ENCODE assay signal across 1 cellular context in genomic region chr6:114064862-114065261, GRCh38.
TF ChIP-seq lines count a peak whose summit lies in the region.

No MANE protein-coding gene starts in this region.

TF ChIP-seq in GM12878, 131 proteins besides CTCF, POLR2A, EP300 and RAD21 (continued from another document):
- TF ChIP-seq ZBTB40 (IDR thresholded peaks at IDR 0.05; ENCODE audit: borderline replicate concordance): no peak
- TF ChIP-seq HDAC2 (IDR thresholded peaks at IDR 0.05): no peak
- TF ChIP-seq FOS (IDR thresholded peaks at IDR 0.05; ENCODE audit: borderline replicate concordance, extremely low read depth, insufficient read length): no peak
- 0 out of 2 replicates have a peak, but pooled peaks have one; percentile 10 for TF ChIP-seq SPI1 (IDR thresholded peaks at IDR 0.05; ENCODE audit: borderline replicate concordance, insufficient read depth, low read depth, low read length)
- TF ChIP-seq STAT3 (IDR thresholded peaks at IDR 0.05; ENCODE audit: low read depth, low read length): no peak
TF ChIP-seq in GM12878: peak in this region for 2.
